ENCODE assay signal across 17 cellular contexts in genomic region chr22:49575703-49576081, GRCh38.
A peak's percentile ranks its signal among the peaks of the same experiment; 100 is the strongest.
DNase-seq lines count a peak whose midpoint lies in the region; ATAC-seq and TF ChIP-seq lines count a peak whose summit lies in the region.
"Had no signal": no experiment of that assay in that cellular context is flagged by ENCODE, and none has a peak within 500 bp of the region (broad histone marks: within the 10 kb centered on the region; RNA-seq: fewer than 3 reads in every experiment).

No MANE protein-coding gene starts in this region.

- no peaks in the 10 kb centered on the region for H3K27me3 Mint-ChIP-seq in endodermal cell (ENCODE audit: insufficient read depth)
- H3K27me3 Mint-ChIP-seq: CD4-positive, CD25-positive, alpha-beta regulatory T cell had no signal

- H3K9ac ChIP-seq in endodermal cell (ENCODE audit: extremely low read depth, low read length, poor library complexity, severe bottlenecking) (no peak overlapping the region), neuronal stem cell (ENCODE audit: low read depth, low read length, poor library complexity) (no peak overlapping the region)
- H3K9ac ChIP-seq: GM23248 had no signal

- 83 to 94% (median 89%) methylated on average over 15 to 20 of the region's 20 CpGs for WGBS in heart left ventricle, 4 donors
- 94 to 97% methylated on average over 8 to 20 of the region's 20 CpGs for WGBS in endodermal cell (ENCODE audit: insufficient coverage in 1 of 2, insufficient read length in 1 of 2), 2 experiments
- WGBS in neuronal stem cell (ENCODE audit: extremely low coverage in 2 of 2, insufficient read length in 2 of 2, insufficient replicate concordance in 1 of 2), 2 donors = no CpG with 5 or more reads among the region's 20 CpGs
- 87 to 90% methylated on average over 20 of the region's 20 CpGs for WGBS in upper lobe of left lung, 2 donors

- no peak overlapping the region for H4K8ac ChIP-seq in neuronal stem cell (ENCODE audit: low read depth, low read length)

- TF ChIP-seq EP300 in upper lobe of left lung (IDR thresholded peaks at IDR 0.05) = no peak

- no peak overlapping the region for H2BK12ac ChIP-seq in neuronal stem cell (ENCODE audit: low read length)

- intact Hi-C loops in heart left ventricle (cut with DNase I) = no loop called here

- ATAC-seq in heart left ventricle (no peak), upper lobe of left lung (ENCODE audit: low FRiP score in 2 of 2) (peak in 1 of 2 donors; percentile 43), HG03565 (IDR thresholded peaks at IDR 0.05; ENCODE audit: unreplicated experiment) (no peak)

- H3K23ac ChIP-seq in neuronal stem cell (ENCODE audit: low read depth, low read length, poor library complexity) = no peak overlapping the region

- no peaks in the 10 kb centered on the region for H3K36me3 Mint-ChIP-seq in endodermal cell (ENCODE audit: low read depth)

- no peak overlapping the region for H4K91ac ChIP-seq in neuronal stem cell (ENCODE audit: low read depth, low read length, poor library complexity)

- peak overlapping the region; percentile 59 for H3K18ac ChIP-seq in neuronal stem cell (ENCODE audit: low read length)

- no peak overlapping the region for H3K4ac ChIP-seq in neuronal stem cell (ENCODE audit: low read length)

- H2AK5ac ChIP-seq in neuronal stem cell (ENCODE audit: low read depth, low read length) = peak overlapping the region; percentile 10

- no peaks in the 10 kb centered on the region for H3K4me1 Mint-ChIP-seq in endodermal cell

- H2BK120ac ChIP-seq in neuronal stem cell (ENCODE audit: low read depth, low read length) = no peak overlapping the region

- DNase-seq in heart left ventricle = no peak
- DNase-seq in right atrium auricular region (ENCODE audit: low spot score) = no peak
- DNase-seq in endodermal cell = peak; percentile 31
- DNase-seq in neuronal stem cell (ENCODE audit: low spot score) = no peak
- DNase-seq in upper lobe of left lung = peak in 1 of 2 donors; percentile 67
- no peak for DNase-seq in anterior cingulate cortex (lab: John Stamatoyannopoulos, UW)
- no peak for DNase-seq in activated CD4-positive, alpha-beta T cell treated with anti-CD3 and anti-CD28 coated beads, Interleukin-2, amount 50 U/mL, for 48 hours
- DNase-seq: Calu3; CD4-positive, CD25-positive, alpha-beta regulatory T cell; DMS79 treated with DMSO at 0.1 percent for 48 hours; GM23248; NCI-H1436 treated with DMSO at 0.1 percent for 48 hours; NCI-H2081; NCI-H524; RPMI8226 had no signal

- no peaks in the 10 kb centered on the region for H3K79me1 ChIP-seq in neuronal stem cell (ENCODE audit: low read depth, low read length)

- no peak overlapping the region for H2BK5ac ChIP-seq in neuronal stem cell (ENCODE audit: low read length)

- no peak overlapping the region for H3K4me3 Mint-ChIP-seq in endodermal cell
- H3K4me3 Mint-ChIP-seq: CD4-positive, CD25-positive, alpha-beta regulatory T cell had no signal

- peak overlapping the region in 8 of 12 donors; percentile 22 to 91 (median 44) for H3K27ac ChIP-seq in heart left ventricle
- H3K27ac ChIP-seq in right atrium auricular region = peak overlapping the region in 1 of 2 donors; percentile 48
- no peak overlapping the region for H3K27ac ChIP-seq in endodermal cell (ENCODE audit: low read depth, low read length)
- no peak overlapping the region for H3K27ac ChIP-seq in neuronal stem cell (replicated peaks; ENCODE audit: low read length)
- H3K27ac ChIP-seq in upper lobe of left lung = peak overlapping the region; percentile 70 to 88 (median 74)
- H3K27ac ChIP-seq: GM23248, HL-60 had no signal

- no peak overlapping the region for H3K14ac ChIP-seq in neuronal stem cell (ENCODE audit: low read length)

- no peak overlapping the region for H3K4me2 ChIP-seq in neuronal stem cell (ENCODE audit: insufficient read depth, low read length, poor library complexity, severe bottlenecking)

- H3K4me1 ChIP-seq in heart left ventricle (peaks cover 0 to 6% (median 0%) of the 10 kb centered on the region in 12 donors), right atrium auricular region (peaks cover 0 to 5% of the 10 kb centered on the region in 2 donors), endodermal cell (ENCODE audit: control insufficient read depth, insufficient read depth, low read length) (no peaks in the 10 kb centered on the region), neuronal stem cell (ENCODE audit: control insufficient read depth in 2 of 2, insufficient read depth in 1 of 2, low read depth in 1 of 2, low read length in 2 of 2) (no peaks in the 10 kb centered on the region), upper lobe of left lung (peaks cover 0 to 18% (median 5%) of the 10 kb centered on the region in 4 donors)

- H3K4me3 ChIP-seq in heart left ventricle = peak overlapping the region in 2 of 12 donors; percentile 21 to 24
- H3K4me3 ChIP-seq in right atrium auricular region = no peak overlapping the region
- H3K4me3 ChIP-seq in endodermal cell (ENCODE audit: low read length) = no peak overlapping the region
- no peak overlapping the region for H3K4me3 ChIP-seq in neuronal stem cell (ENCODE audit: low read length in 2 of 2)
- no peak overlapping the region for H3K4me3 ChIP-seq in upper lobe of left lung
- H3K4me3 ChIP-seq: GM23248 had no signal

- no peak overlapping the region for H3K27ac Mint-ChIP-seq in endodermal cell

- H3K36me3 ChIP-seq in heart left ventricle (no peaks in the 10 kb centered on the region), right atrium auricular region (no peaks in the 10 kb centered on the region), endodermal cell (ENCODE audit: control insufficient read depth, insufficient read depth, low read length) (no peaks in the 10 kb centered on the region), neuronal stem cell (replicated peaks in 1 of 2; ENCODE audit: control insufficient read depth in 2 of 2, insufficient read depth in 2 of 2, low read length in 2 of 2) (no peaks in the 10 kb centered on the region), upper lobe of left lung (no peaks in the 10 kb centered on the region)

- TF ChIP-seq CTCF in heart left ventricle (IDR thresholded peaks at IDR 0.05) (no peak), right atrium auricular region (IDR thresholded peaks at IDR 0.05) (no peak), endodermal cell (conservative IDR thresholded peaks at IDR 0.05) (no peak), upper lobe of left lung (IDR thresholded peaks at IDR 0.05) (no peak)

- no peak overlapping the region for H2AFZ ChIP-seq in neuronal stem cell (ENCODE audit: low read length)
- H2AFZ ChIP-seq: GM23248 had no signal

- H3K9me3 ChIP-seq in heart left ventricle (peaks cover 0 to 13% (median 2%) of the 10 kb centered on the region in 12 donors), right atrium auricular region (peaks cover 0 to 8% of the 10 kb centered on the region in 2 donors), endodermal cell (ENCODE audit: control insufficient read depth, low read length) (peaks cover 8% of the 10 kb centered on the region), neuronal stem cell (replicated peaks in 1 of 2; ENCODE audit: control insufficient read depth in 2 of 2, insufficient read depth in 1 of 2, low read depth in 1 of 2, low read length in 2 of 2) (peaks cover 6 to 7% of the 10 kb centered on the region in 2 donors), upper lobe of left lung (peaks cover 0 to 5% (median 2%) of the 10 kb centered on the region in 4 donors)

- TF ChIP-seq POLR2A in heart left ventricle (IDR thresholded peaks at IDR 0.05) = no peak
- TF ChIP-seq POLR2A in upper lobe of left lung (IDR thresholded peaks at IDR 0.05) = no peak

- H3K9me3 Mint-ChIP-seq in endodermal cell = no peaks in the 10 kb centered on the region

- H3K27me3 ChIP-seq in heart left ventricle (no peaks in the 10 kb centered on the region), right atrium auricular region (no peaks in the 10 kb centered on the region), endodermal cell (ENCODE audit: control insufficient read depth, insufficient read depth, low read length, poor library complexity, severe bottlenecking) (no peaks in the 10 kb centered on the region), neuronal stem cell (ENCODE audit: control insufficient read depth in 3 of 3, insufficient read depth in 3 of 3, low read depth in 1 of 3, low read length in 3 of 3) (no peaks in the 10 kb centered on the region), upper lobe of left lung (no peaks in the 10 kb centered on the region)

- H2BK15ac ChIP-seq in neuronal stem cell (ENCODE audit: low read length) = no peak overlapping the region

Comparison
In these comparisons a context has a peak if more than half of its experiments do, and no peak if none do; other contexts are left out.
1. H3K27ac ChIP-seq: peak in heart left ventricle (8 of 12) and upper lobe of left lung (4 of 4); none in endodermal cell (single experiment) and neuronal stem cell (single experiment).